Comparison of ENCODE assay signal across 32 cellular contexts in the genomic region with DNA sequence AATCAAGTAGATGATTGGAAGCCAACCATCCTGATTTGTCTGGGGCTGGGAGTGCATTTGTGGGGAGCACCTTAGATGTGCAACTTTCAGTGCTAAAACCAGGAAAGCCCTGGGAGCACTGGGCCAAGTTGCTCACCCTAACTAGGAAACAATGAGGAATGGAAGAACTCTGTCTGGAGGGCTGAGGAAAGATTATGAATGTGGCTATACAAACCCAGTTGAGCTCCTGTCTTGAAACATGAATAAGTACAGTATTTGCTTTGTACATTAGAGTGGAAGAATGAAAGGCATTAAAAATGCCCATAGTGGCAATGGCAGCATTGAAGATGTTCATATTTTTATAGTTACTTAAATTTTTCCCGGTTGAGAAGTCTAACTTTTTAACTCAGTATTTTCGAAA.
"Had no signal": no experiment of that assay in that cellular context is flagged by ENCODE, and none has a peak within 500 bp of the region (broad histone marks: within the 10 kb centered on the region; RNA-seq: fewer than 3 reads in every experiment).

No MANE protein-coding gene starts in this region.

- H3K4me3 ChIP-seq: adrenal gland, body of pancreas, breast epithelium had no signal

- H3K36me3 ChIP-seq: adrenal gland, brain microvascular endothelial cell, breast epithelium had no signal

- ATAC-seq: activated CD8-positive, alpha-beta T cell treated with anti-CD3 and anti-CD28 coated beads for 36 hours; activated naive CD4-positive, alpha-beta T cell treated with anti-CD3 and anti-CD28 coated beads, Interleukin-2, amount 50 U/mL, for 72 hours; activated T-cell treated with anti-CD3 and anti-CD28 coated beads, Interleukin-2, amount 50 U/mL, for 4 hours; activated T-cell treated with anti-CD3 and anti-CD28 coated beads, Interleukin-2, amount 50 U/mL, for 72 hours; activated T-helper 17 cell treated with anti-CD3 and anti-CD28 coated beads, Interleukin-2, amount 50 U/mL, for 72 hours; body of pancreas had no signal

- H3K4me1 ChIP-seq: adrenal gland, body of pancreas, breast epithelium had no signal

- DNase-seq: activated B cell treated with CpG ODN at 0.5 μM for 24 hours; activated CD4-positive, alpha-beta memory T cell treated with anti-CD3 and anti-CD28 coated beads for 36 hours; activated CD4-positive, alpha-beta T cell treated with anti-CD3 and anti-CD28 coated beads for 4 hours; activated CD4-positive, alpha-beta T cell treated with anti-CD3 and anti-CD28 coated beads, Interleukin-2, amount 10 ng/mL, durations not matched to agents 24 days and 14 days; activated CD4-positive, alpha-beta T cell treated with anti-CD3 and anti-CD28 coated beads, Interleukin-2, amount 50 U/mL, for 1 hour; activated CD4-positive, alpha-beta T cell treated with anti-CD3 and anti-CD28 coated beads, Interleukin-2, amount 50 U/mL, for 4 hours; activated CD4-positive, CD25-positive, alpha-beta regulatory T cell treated with anti-CD3 and anti-CD28 coated beads, Interleukin-2, amount 50 U/mL, for 72 hours; activated CD8-positive, alpha-beta memory T cell treated with anti-CD3 and anti-CD28 coated beads, Interleukin-2, amount 50 U/mL, for 4 hours; activated CD8-positive, alpha-beta T cell treated with anti-CD3 and anti-CD28 coated beads for 36 hours; activated effector memory CD4-positive, alpha-beta T cell treated with anti-CD3 and anti-CD28 coated beads, Interleukin-2, amount 50 U/mL, for 16 hours; activated gamma-delta T cell treated with Interleukin-2 at 50 U/mL for 16 hours; activated naive CD4-positive, alpha-beta T cell; activated naive CD4-positive, alpha-beta T cell treated with anti-CD3 and anti-CD28 coated beads for 36 hours; activated naive CD4-positive, alpha-beta T cell treated with anti-CD3 and anti-CD28 coated beads, Interleukin-2, amount 50 U/mL, for 16 hours; activated naive CD8-positive, alpha-beta T cell treated with anti-CD3 and anti-CD28 coated beads for 36 hours; activated T-cell treated with anti-CD3 and anti-CD28 coated beads for 4 hours; activated T-cell treated with anti-CD3 and anti-CD28 coated beads, Interleukin-2, amount 50 U/mL, for 1 hour; activated T-cell treated with anti-CD3 and anti-CD28 coated beads, Interleukin-2, amount 50 U/mL, for 4 hours; activated T-cell treated with anti-CD3 and anti-CD28 coated beads, Interleukin-2, amount 50 U/mL, for 72 hours; adrenal gland; amniotic stem cell; aorta; body of pancreas; brain microvascular endothelial cell; central memory CD4-positive, alpha-beta T cell; T-helper 1 cell; T-helper 2 cell; T-helper 9 cell had no signal

- H3K27ac ChIP-seq: adrenal gland, body of pancreas, brain microvascular endothelial cell, breast epithelium, VCaP had no signal

- H3K9me3 ChIP-seq: adrenal gland, body of pancreas, breast epithelium had no signal

- H3K27me3 ChIP-seq: adrenal gland, body of pancreas, brain microvascular endothelial cell, breast epithelium had no signal
